In the genomic region with DNA sequence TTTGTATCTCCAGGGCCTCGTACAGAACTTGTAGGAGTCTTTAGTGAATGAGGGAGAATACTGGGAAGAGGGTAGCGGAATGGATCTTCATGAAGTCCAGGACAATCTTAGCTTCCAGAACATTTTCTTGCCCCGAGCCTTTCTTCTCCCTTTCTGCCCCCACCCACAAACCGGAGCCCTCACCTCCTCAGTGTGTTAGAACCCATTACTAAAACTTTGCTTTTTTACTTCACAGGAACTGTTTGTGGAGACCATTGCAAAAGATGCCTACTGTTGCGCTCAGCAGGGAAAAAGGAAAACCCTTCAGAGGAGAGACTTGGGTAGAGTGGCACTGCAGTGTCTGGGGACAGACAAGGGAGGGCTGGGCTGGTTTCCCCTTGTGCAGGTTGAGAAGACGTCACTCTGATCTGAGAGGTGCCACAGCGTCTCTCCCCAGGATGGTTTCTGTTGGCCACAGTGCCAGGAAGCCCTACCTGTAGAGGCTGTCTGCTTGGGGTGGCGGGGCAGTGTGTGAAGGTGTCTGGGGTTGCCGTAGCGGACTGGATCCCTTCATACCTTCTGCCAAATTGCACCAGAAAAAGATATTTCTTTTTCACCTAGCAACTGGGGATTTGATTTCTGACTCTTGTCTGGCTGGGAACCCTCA, we compare ENCODE assay signal across 8 cellular contexts.
DNase-seq lines count a peak whose midpoint lies in the region; TF ChIP-seq lines count a peak whose summit lies in the region.

No MANE protein-coding gene starts in this region.

- peaks cover 3% of the 10 kb centered on the region for H3K9me3 ChIP-seq in iPS-15b (ENCODE audit: control insufficient read depth, insufficient read depth, low read length)
- H3K9me3 ChIP-seq in subcutaneous abdominal adipose tissue (ENCODE audit: control insufficient read depth in 5 of 5, low read length in 5 of 5) = no peaks in the 10 kb centered on the region

- H3K36me3 ChIP-seq in iPS-15b (ENCODE audit: control insufficient read depth, insufficient read depth, low read length) = no peaks in the 10 kb centered on the region
- peaks cover 0 to 18% (median 7%) of the 10 kb centered on the region in 5 donors for H3K36me3 ChIP-seq in subcutaneous abdominal adipose tissue (ENCODE audit: control insufficient read depth in 5 of 5, insufficient read depth in 5 of 5, low read length in 5 of 5)

- in situ Hi-C loops in GM13977 (cut with MboI; ENCODE audit: low pct_unique_long_range_greater_than_20kb, low sequenced_read_pairs, unreplicated experiment) = no loop called here

- H3K27me3 ChIP-seq in iPS-15b (ENCODE audit: control insufficient read depth, insufficient read depth, low read length) (peaks cover 17% of the 10 kb centered on the region), subcutaneous abdominal adipose tissue (ENCODE audit: control insufficient read depth in 5 of 5, insufficient read depth in 4 of 5, low read length in 5 of 5) (no peaks in the 10 kb centered on the region)

- TF ChIP-seq CTCF in GM13977 (IDR thresholded peaks at IDR 0.05; ENCODE audit: extremely low read depth, insufficient read depth, missing control alignments) = no peak

- peak; percentile 10 for DNase-seq in activated CD4-positive, alpha-beta T cell treated with anti-CD3 and anti-CD28 coated beads for 48 hours
- DNase-seq in activated CD4-positive, alpha-beta T cell treated with anti-CD3 and anti-CD28 coated beads for 4 hours = no peak
- DNase-seq in activated T-cell treated with anti-CD3 and anti-CD28 coated beads, Interleukin-2, amount 50 U/mL, for 48 hours = peak; percentile 21 to 23
- DNase-seq in NCI-H187 treated with DMSO at 0.1 percent for 48 hours (lab: John Stamatoyannopoulos, UW) = no peak
- DNase-seq in GM13977 (ENCODE audit: low spot score) = no peak
- no peak for DNase-seq in NCI-H128 (lab: John Stamatoyannopoulos, UW; ENCODE audit: unreplicated experiment)

- no peaks in the 10 kb centered on the region for H3K4me1 ChIP-seq in iPS-15b (ENCODE audit: control insufficient read depth, insufficient read depth, low read length)
- H3K4me1 ChIP-seq in subcutaneous abdominal adipose tissue (ENCODE audit: control insufficient read depth in 5 of 5, insufficient read depth in 5 of 5, low read length in 5 of 5) = peaks cover 0 to 22% (median 13%) of the 10 kb centered on the region in 5 donors

- H3K9ac ChIP-seq in iPS-15b (ENCODE audit: low read depth, low read length) = no peak overlapping the region
- peak overlapping the region in 1 of 5 donors; percentile 45 for H3K9ac ChIP-seq in subcutaneous abdominal adipose tissue (ENCODE audit: low read length in 5 of 5)

- H3K27ac ChIP-seq in subcutaneous abdominal adipose tissue (ENCODE audit: low read depth, low read length) = peak overlapping the region; percentile 65

- peak overlapping the region; percentile 28 for H3K4me3 ChIP-seq in iPS-15b (ENCODE audit: low read depth, low read length)
- peak overlapping the region; percentile 76 to 83 (median 79) for H3K4me3 ChIP-seq in subcutaneous abdominal adipose tissue (ENCODE audit: low read depth in 1 of 5, low read length in 5 of 5)

Comparison
In these comparisons a context has a peak if more than half of its experiments do, and no peak if none do; other contexts are left out.
1. DNase-seq: peak in activated CD4-positive, alpha-beta T cell treated with anti-CD3 and anti-CD28 coated beads for 48 hours (single experiment) and activated T-cell treated with anti-CD3 and anti-CD28 coated beads, Interleukin-2, amount 50 U/mL, for 48 hours (2 of 2); none in activated CD4-positive, alpha-beta T cell treated with anti-CD3 and anti-CD28 coated beads for 4 hours (0 of 2), NCI-H187 treated with DMSO at 0.1 percent for 48 hours (single experiment), GM13977 (single experiment) and NCI-H128 (single experiment).